ENCODE assay signal across 16 cellular contexts in the genomic region with DNA sequence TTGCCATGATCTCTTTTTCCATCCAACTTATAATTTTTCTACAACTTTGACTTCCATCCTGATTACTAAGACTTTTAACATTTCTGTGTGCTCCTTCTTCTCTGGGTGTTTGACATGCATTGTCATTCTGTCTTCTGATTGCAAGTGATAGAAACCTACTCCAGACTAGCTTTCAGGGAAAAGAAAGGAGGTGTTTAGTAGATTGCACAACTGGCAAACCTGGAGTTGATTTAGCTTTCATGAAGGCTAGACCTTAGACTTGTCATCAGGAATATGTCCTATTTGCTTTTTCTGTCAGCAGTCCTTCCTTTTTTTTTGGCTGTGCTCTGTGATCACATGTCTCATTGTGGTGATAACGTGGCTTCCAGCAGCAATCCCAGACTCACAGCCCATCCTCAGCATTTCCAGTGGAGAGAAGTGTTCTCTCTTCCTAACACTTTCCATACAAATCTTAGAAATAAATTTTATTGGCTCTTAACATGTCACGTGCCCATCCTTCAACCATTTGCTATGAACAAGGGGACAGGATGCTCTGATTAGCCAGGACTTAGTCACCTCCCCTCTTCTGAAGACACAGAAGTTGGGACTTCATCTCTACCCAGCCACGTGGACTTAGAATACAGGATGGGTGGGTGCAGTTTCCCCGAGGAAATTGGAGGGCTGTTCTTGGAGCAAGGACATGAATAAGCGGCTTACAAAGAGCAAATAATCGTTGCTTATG.
DNase-seq lines count a peak whose midpoint lies in the region; ATAC-seq and TF ChIP-seq lines count a peak whose summit lies in the region.
"Had no signal": no experiment of that assay in that cellular context is flagged by ENCODE, and none has a peak within 500 bp of the region (broad histone marks: within the 10 kb centered on the region; RNA-seq: fewer than 3 reads in every experiment).

No MANE protein-coding gene starts in this region.

- DNase-seq in Right ventricle myocardium inferior (ENCODE audit: missing footprints) (no peak), cardiac septum (ENCODE audit: low spot score) (no peak), ascending aorta (ENCODE audit: low spot score in 2 of 2) (no peak), left ventricle myocardium inferior (no peak), NOMO-1 (lab: John Stamatoyannopoulos, UW; ENCODE audit: unreplicated experiment in 2 of 2) (no peak), HT-29 (ENCODE audit: low spot score) (no peak)
- DNase-seq in NK-92 treated with Interleukin-12 subunit alpha and Interleukin-12 subunit beta, amount 100 ng/mL, for 24 hours (lab: John Stamatoyannopoulos, UW) = no peak
- DNase-seq: activated CD4-positive, alpha-beta T cell treated with anti-CD3 and anti-CD28 coated beads, Interleukin-2, amount 50 U/mL, for 4 hours; natural killer cell; NCI-H2171; NCI-H82; SHP77; stimulated activated CD4-positive, alpha-beta T cell treated with anti-CD3 and anti-CD28 coated beads, Interleukin-2, amount 100 ng/mL, for 48 hours; T1000 had no signal

- ATAC-seq in Right ventricle myocardium inferior (peak; percentile 59), HG03095 (IDR thresholded peaks at IDR 0.05; ENCODE audit: unreplicated experiment) (no peak)
- ATAC-seq: natural killer cell had no signal

- no peaks in the 10 kb centered on the region for H3K27me3 ChIP-seq in ascending aorta
- no peaks in the 10 kb centered on the region for H3K27me3 ChIP-seq in left ventricle myocardium inferior (ENCODE audit: low read depth)
- H3K27me3 ChIP-seq: tibial nerve had no signal

- intact Hi-C loops in Right ventricle myocardium inferior (cut with DNase I) = loop anchor here (2.0 kb wide), 1 partner anchor 71 kb away; no protein-coding TSS in a partner anchor
- intact Hi-C loops in cardiac septum (cut with DNase I) = loop anchor here (2.0 to 5.0 kb wide), 3 partner anchors 36 to 73 kb away; no protein-coding TSS in a partner anchor
- intact Hi-C loops in ascending aorta (cut with DNase I) = no loop called here
- intact Hi-C loops in left ventricle myocardium inferior (cut with micrococcal nuclease) = no loop called here

- peaks cover 11 to 44% of the 10 kb centered on the region in 2 donors for H3K4me1 ChIP-seq in ascending aorta
- H3K4me1 ChIP-seq in left ventricle myocardium inferior = peaks cover 64% of the 10 kb centered on the region

- H3K36me3 ChIP-seq in ascending aorta = no peaks in the 10 kb centered on the region
- no peaks in the 10 kb centered on the region for H3K36me3 ChIP-seq in left ventricle myocardium inferior
- H3K36me3 ChIP-seq: tibial nerve had no signal

- TF ChIP-seq CTCF in ascending aorta (IDR thresholded peaks at IDR 0.05) (no peak), left ventricle myocardium inferior (IDR thresholded peaks at IDR 0.05; ENCODE audit: borderline replicate concordance) (no peak)

- peak overlapping the region; percentile 88 to 89 for H3K27ac ChIP-seq in ascending aorta
- peak overlapping the region; percentile 88 for H3K27ac ChIP-seq in left ventricle myocardium inferior (replicated peaks)

- H3K4me3 ChIP-seq in ascending aorta (no peak overlapping the region), left ventricle myocardium inferior (peak overlapping the region; percentile 19)
- H3K4me3 ChIP-seq: tibial nerve had no signal

- H3K9me3 ChIP-seq in ascending aorta = no peaks in the 10 kb centered on the region
- no peaks in the 10 kb centered on the region for H3K9me3 ChIP-seq in left ventricle myocardium inferior (replicated peaks)
- H3K9me3 ChIP-seq: tibial nerve had no signal

Comparison
In these comparisons a context has a peak if more than half of its experiments do, and no peak if none do; other contexts are left out.
1. intact Hi-C loops: an anchor here in Right ventricle myocardium inferior (2.0 kb wide) and cardiac septum (2.0 to 5.0 kb wide); none called in ascending aorta and left ventricle myocardium inferior.